ENCODE assay signal across 10 cellular contexts in the genomic region with DNA sequence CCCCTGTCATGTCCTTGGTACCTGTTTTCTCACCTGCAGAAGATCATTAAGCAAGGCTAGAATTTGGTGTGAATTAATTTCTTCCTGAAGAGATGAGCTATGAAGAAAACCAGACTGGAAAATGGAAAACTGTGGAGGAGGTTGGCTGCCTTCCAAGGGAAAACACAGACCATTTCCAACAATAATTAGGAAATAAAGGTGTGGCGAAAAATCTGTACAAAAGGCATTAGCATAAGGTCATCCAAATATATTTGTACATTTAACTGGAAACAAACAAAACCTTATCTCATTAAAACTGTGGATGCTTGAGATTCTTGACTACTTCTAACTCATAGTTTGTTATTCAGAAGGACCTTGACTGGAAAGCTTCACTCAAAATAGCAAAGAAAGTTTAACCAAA. TPM values are rescaled to one million over a fixed set of nuclear protein-coding genes. Genes with fewer than 3 reads are reported as not detected.
DNase-seq lines count a peak whose midpoint lies in the region; ATAC-seq and TF ChIP-seq lines count a peak whose summit lies in the region.
"Had no signal": no experiment of that assay in that cellular context is flagged by ENCODE, and none has a peak within 500 bp of the region (broad histone marks: within the 10 kb centered on the region; RNA-seq: fewer than 3 reads in every experiment).

No MANE protein-coding gene starts in this region.

- peaks cover 67% of the 10 kb centered on the region for H3K4me1 Mint-ChIP-seq in CD4-positive, alpha-beta T cell (ENCODE audit: low read depth)
- H3K4me1 Mint-ChIP-seq in dendritic cell treated with granulocyte-macrophage colony-stimulating factor and Interleukin-4, amounts not matched to agents 40 ng/mL and 50 ng/mL, for 4 days (ENCODE audit: low read depth) = peaks cover 45% of the 10 kb centered on the region
- peaks cover 57% of the 10 kb centered on the region for H3K4me1 Mint-ChIP-seq in nephron progenitor cell

- no peak for DNase-seq in CD4-positive, alpha-beta T cell
- peak; percentile 41 for DNase-seq in NCI-H69 (lab: John Stamatoyannopoulos, UW)
- DNase-seq in nephron progenitor cell = no peak
- no peak for DNase-seq in nucleus accumbens (lab: John Stamatoyannopoulos, UW)
- DNase-seq in DMS79 (lab: John Stamatoyannopoulos, UW) = no peak
- no peak for DNase-seq in midbrain (lab: John Stamatoyannopoulos, UW)
- DNase-seq: aorta, NCI-H774 had no signal

- H3K27me3 Mint-ChIP-seq in CD4-positive, alpha-beta T cell = no peaks in the 10 kb centered on the region
- H3K27me3 Mint-ChIP-seq in dendritic cell treated with granulocyte-macrophage colony-stimulating factor and Interleukin-4, amounts not matched to agents 40 ng/mL and 50 ng/mL, for 4 days = no peaks in the 10 kb centered on the region
- peaks cover 4% of the 10 kb centered on the region for H3K27me3 Mint-ChIP-seq in nephron progenitor cell (ENCODE audit: low read depth, poor library complexity)

- H3K36me3 Mint-ChIP-seq in CD4-positive, alpha-beta T cell (ENCODE audit: low read depth) = peaks cover 38% of the 10 kb centered on the region
- peaks cover 8% of the 10 kb centered on the region for H3K36me3 Mint-ChIP-seq in dendritic cell treated with granulocyte-macrophage colony-stimulating factor and Interleukin-4, amounts not matched to agents 40 ng/mL and 50 ng/mL, for 4 days (ENCODE audit: low read depth)
- H3K36me3 Mint-ChIP-seq in nephron progenitor cell (ENCODE audit: low read depth) = peaks cover 27% of the 10 kb centered on the region

- no peaks in the 10 kb centered on the region for H3K9me3 Mint-ChIP-seq in CD4-positive, alpha-beta T cell
- peaks cover 7% of the 10 kb centered on the region for H3K9me3 Mint-ChIP-seq in dendritic cell treated with granulocyte-macrophage colony-stimulating factor and Interleukin-4, amounts not matched to agents 40 ng/mL and 50 ng/mL, for 4 days
- peaks cover 10% of the 10 kb centered on the region for H3K9me3 Mint-ChIP-seq in nephron progenitor cell

- POLR2A ChIA-PET in CD4-positive, alpha-beta T cell (lab: Charles Lee) = interaction anchor here (0.6 to 4.3 kb wide), 6 partner anchors 8 to 231 kb away, joined by 3 to 22 read pairs (median 6); a partner anchor contains a TSS

- peak overlapping the region; percentile 94 for H3K4me3 Mint-ChIP-seq in CD4-positive, alpha-beta T cell
- H3K4me3 Mint-ChIP-seq in dendritic cell treated with granulocyte-macrophage colony-stimulating factor and Interleukin-4, amounts not matched to agents 40 ng/mL and 50 ng/mL, for 4 days = peak overlapping the region; percentile 17
- H3K4me3 Mint-ChIP-seq in nephron progenitor cell = peak overlapping the region; percentile 95

- ATAC-seq in CD4-positive, alpha-beta T cell (ENCODE audit: poor library complexity) = no peak
- no peak for ATAC-seq in GM18511 (IDR thresholded peaks at IDR 0.05; ENCODE audit: unreplicated experiment)

- peak overlapping the region; percentile 79 for H3K27ac ChIP-seq in CD4-positive, alpha-beta T cell (ENCODE audit: low read depth, low read length)

- peaks cover 9% of the 10 kb centered on the region for H3K9me3 ChIP-seq in CD4-positive, alpha-beta T cell (ENCODE audit: control insufficient read depth, low read length)

- TF ChIP-seq CTCF in CD4-positive, alpha-beta T cell (IDR thresholded peaks at IDR 0.05) = no peak
- TF ChIP-seq CTCF in nephron progenitor cell (IDR thresholded peaks at IDR 0.05) = no peak

- intact Hi-C loops in CD4-positive, alpha-beta T cell (cut with DNase I, micrococcal nuclease) = loop anchor here in 1 of 2 experiments (5.0 kb wide), 2 partner anchors 51 to 351 kb away; a partner anchor contains a TSS
- intact Hi-C loops in dendritic cell treated with granulocyte-macrophage colony-stimulating factor and Interleukin-4, amounts not matched to agents 40 ng/mL and 50 ng/mL, for 4 days (cut with micrococcal nuclease) = loop anchor here (5.0 kb wide), 1 partner anchor 436 kb away; a partner anchor contains a TSS

- H3K27me3 ChIP-seq in CD4-positive, alpha-beta T cell (ENCODE audit: control insufficient read depth, insufficient read depth, low read length) = no peaks in the 10 kb centered on the region

- H3K27ac Mint-ChIP-seq in CD4-positive, alpha-beta T cell = peak overlapping the region; percentile 93
- H3K27ac Mint-ChIP-seq in dendritic cell treated with granulocyte-macrophage colony-stimulating factor and Interleukin-4, amounts not matched to agents 40 ng/mL and 50 ng/mL, for 4 days = no peak overlapping the region
- H3K27ac Mint-ChIP-seq in nephron progenitor cell = no peak overlapping the region

- CTCF ChIA-PET in CD4-positive, alpha-beta T cell (lab: Charles Lee) = interaction anchor here (0.9 to 1.7 kb wide), 4 partner anchors 15 to 206 kb away, joined by 3 to 4 read pairs (median 4); a partner anchor contains a TSS

RNA-seq across cellular contexts. Expression of a gene that starts 1.7 kb away (rescaled TPM):
- total RNA-seq in CD4-positive, alpha-beta T cell = 10 to 100 TPM; 13.0 to 13.4 TPM

RNA-seq across cellular contexts. Expression of a gene that starts 50.7 kb away (rescaled TPM):
- 10 to 100 TPM; 20.5 to 20.8 TPM for total RNA-seq in CD4-positive, alpha-beta T cell

Comparison
In these comparisons a context has a peak if more than half of its experiments do, and no peak if none do; other contexts are left out.
1. H3K4me3 Mint-ChIP-seq: peak in every context shown above with its lines; median percentile 95 in nephron progenitor cell; 94 in CD4-positive, alpha-beta T cell; 17 in dendritic cell treated with granulocyte-macrophage colony-stimulating factor and Interleukin-4, amounts not matched to agents 40 ng/mL and 50 ng/mL, for 4 days.